Comparison of ENCODE assay signal across 16 cellular contexts in genomic region chr6:35797837-35798526, GRCh38. TPM values are rescaled to one million over a fixed set of nuclear protein-coding genes. Genes with fewer than 3 reads are reported as not detected.
"Had no signal": no experiment of that assay in that cellular context is flagged by ENCODE, and none has a peak within 500 bp of the region (broad histone marks: within the 10 kb centered on the region; RNA-seq: fewer than 3 reads in every experiment).

No MANE protein-coding gene starts in this region.

- H3K36me3 ChIP-seq: adrenal gland had no signal

- H3K36me3 Mint-ChIP-seq: activated naive CD4-positive, alpha-beta T cell treated with anti-CD3 and anti-CD28 coated beads, Interleukin-2, amount 10 ng/mL, durations not matched to agents 7 days and 5 days; naive thymus-derived CD8-positive, alpha-beta T cell had no signal

- H3K4me3 Mint-ChIP-seq: activated naive CD4-positive, alpha-beta T cell treated with anti-CD3 and anti-CD28 coated beads, Interleukin-2, amount 10 ng/mL, durations not matched to agents 7 days and 5 days; activated T-helper 17 cell treated with anti-CD3 and anti-CD28 coated beads, Interleukin-2, amount 50 U/mL, for 72 hours; effector memory CD8-positive, alpha-beta T cell; naive thymus-derived CD8-positive, alpha-beta T cell; T-helper 1 cell treated with Interleukin-12 subunit alpha and Interleukin-12 subunit beta and Interleukin-4 antibody, amounts not matched to agents 30 μg/mL and 1 μg/mL, for 36 hours had no signal

- H3K27ac ChIP-seq: adrenal gland, skin epidermis had no signal

- H3K4me1 ChIP-seq: adrenal gland had no signal

- DNase-seq: activated CD4-positive, alpha-beta T cell treated with anti-CD3 and anti-CD28 coated beads, Interleukin-2, amount 50 U/mL, for 1 hour; activated naive CD4-positive, alpha-beta T cell treated with anti-CD3 and anti-CD28 coated beads, Interleukin-2, amount 10 ng/mL, durations not matched to agents 7 days and 5 days; activated T-cell treated with anti-CD3 and anti-CD28 coated beads for 4 hours; adrenal gland; effector memory CD8-positive, alpha-beta T cell; left colon; naive thymus-derived CD8-positive, alpha-beta T cell had no signal

- H3K4me1 Mint-ChIP-seq: activated naive CD4-positive, alpha-beta T cell treated with anti-CD3 and anti-CD28 coated beads, Interleukin-2, amount 10 ng/mL, durations not matched to agents 7 days and 5 days; activated T-helper 17 cell treated with anti-CD3 and anti-CD28 coated beads, Interleukin-2, amount 50 U/mL, for 72 hours; naive thymus-derived CD8-positive, alpha-beta T cell had no signal

- H3K27ac Mint-ChIP-seq: activated naive CD4-positive, alpha-beta T cell treated with anti-CD3 and anti-CD28 coated beads, Interleukin-2, amount 10 ng/mL, durations not matched to agents 7 days and 5 days; activated T-helper 17 cell treated with anti-CD3 and anti-CD28 coated beads, Interleukin-2, amount 50 U/mL, for 72 hours; effector memory CD8-positive, alpha-beta T cell; naive thymus-derived CD8-positive, alpha-beta T cell; T-helper 1 cell treated with Interleukin-12 subunit alpha and Interleukin-12 subunit beta and Interleukin-4 antibody, amounts not matched to agents 30 μg/mL and 1 μg/mL, for 36 hours had no signal

- H3K4me3 ChIP-seq: adrenal gland, skin epidermis had no signal

- H3K27me3 ChIP-seq: adrenal gland had no signal

- H3K9me3 Mint-ChIP-seq: activated naive CD4-positive, alpha-beta T cell treated with anti-CD3 and anti-CD28 coated beads, Interleukin-2, amount 10 ng/mL, durations not matched to agents 7 days and 5 days; activated T-helper 17 cell treated with anti-CD3 and anti-CD28 coated beads, Interleukin-2, amount 50 U/mL, for 72 hours; effector memory CD8-positive, alpha-beta T cell; T-helper 1 cell treated with Interleukin-12 subunit alpha and Interleukin-12 subunit beta and Interleukin-4 antibody, amounts not matched to agents 30 μg/mL and 1 μg/mL, for 36 hours had no signal

- ATAC-seq: activated T-helper 17 cell treated with anti-CD3 and anti-CD28 coated beads, Interleukin-2, amount 50 U/mL, for 72 hours; effector memory CD8-positive, alpha-beta T cell; left colon; naive thymus-derived CD8-positive, alpha-beta T cell had no signal

RNA-seq across cellular contexts. Expression of gene CLPS, which starts 0.9 kb away (rescaled TPM):
- total RNA-seq: activated CD8-positive, alpha-beta memory T cell treated with anti-CD3 and anti-CD28 coated beads for 36 hours; lung microvascular endothelial cell; mononuclear cell; naive thymus-derived CD8-positive, alpha-beta T cell; osteocyte; renal cortical epithelial cell had no signal
- polyA plus RNA-seq: naive thymus-derived CD8-positive, alpha-beta T cell had no signal

RNA-seq across cellular contexts. Expression of gene LHFPL5, which starts 7.2 kb away (rescaled TPM):
- total RNA-seq: activated CD8-positive, alpha-beta memory T cell treated with anti-CD3 and anti-CD28 coated beads for 36 hours; left colon; lung microvascular endothelial cell; mononuclear cell; naive thymus-derived CD8-positive, alpha-beta T cell; osteocyte had no signal
- polyA plus RNA-seq: esophagus; naive thymus-derived CD8-positive, alpha-beta T cell had no signal

RNA-seq across cellular contexts. Expression of gene CLPSL1, which starts 17.2 kb away (rescaled TPM):
- total RNA-seq: activated CD8-positive, alpha-beta memory T cell treated with anti-CD3 and anti-CD28 coated beads for 36 hours; activated T-helper 17 cell treated with anti-CD3 and anti-CD28 coated beads, Interleukin-2, amount 50 U/mL, for 72 hours; adrenal gland; left colon; lung microvascular endothelial cell; mononuclear cell; naive thymus-derived CD8-positive, alpha-beta T cell; osteocyte; renal cortical epithelial cell had no signal
- polyA plus RNA-seq: adrenal gland; esophagus; naive thymus-derived CD8-positive, alpha-beta T cell had no signal

RNA-seq across cellular contexts. Expression of gene CLPSL2, which starts 21.6 kb away (rescaled TPM):
- total RNA-seq: activated CD8-positive, alpha-beta memory T cell treated with anti-CD3 and anti-CD28 coated beads for 36 hours; activated T-helper 17 cell treated with anti-CD3 and anti-CD28 coated beads, Interleukin-2, amount 50 U/mL, for 72 hours; adrenal gland; left colon; lung microvascular endothelial cell; mononuclear cell; naive thymus-derived CD8-positive, alpha-beta T cell; osteocyte; renal cortical epithelial cell had no signal
- polyA plus RNA-seq: adrenal gland; esophagus; naive thymus-derived CD8-positive, alpha-beta T cell had no signal
